In genomic region chr2:118459425-118459824, GRCh38 we compare ENCODE assay signal across 16 cellular contexts.
A peak's percentile ranks its signal among the peaks of the same experiment; 100 is the strongest.
DNase-seq lines count a peak whose midpoint lies in the region; TF ChIP-seq lines count a peak whose summit lies in the region.
"Had no signal": no experiment of that assay in that cellular context is flagged by ENCODE, and none has a peak within 500 bp of the region (broad histone marks: within the 10 kb centered on the region; RNA-seq: fewer than 3 reads in every experiment).

No MANE protein-coding gene starts in this region.

- H3K27ac ChIP-seq in Karpas-422 (ENCODE audit: low read length) (no peak overlapping the region), VCaP (no peak overlapping the region)
- no peak overlapping the region for H3K27ac ChIP-seq in CD4-positive, alpha-beta memory T cell (ENCODE audit: low read depth, low read length)

- no peak overlapping the region for H3K4me2 ChIP-seq in Karpas-422 (ENCODE audit: low read depth, low read length, poor library complexity, severe bottlenecking)

- TF ChIP-seq CTCF in Caco-2 (IDR thresholded peaks at IDR 0.05; ENCODE audit: insufficient read depth in 1 of 2, low read depth in 1 of 2, low read length in 1 of 2, severe bottlenecking in 1 of 2, unreplicated experiment in 1 of 2): peak; percentile 29 to 43
- TF ChIP-seq CTCF in VCaP (conservative IDR thresholded peaks at IDR 0.05): peak; percentile 26; the same call in 1 of the 2 replicates
- peak; percentile 31 for TF ChIP-seq CTCF in neural crest cell (conservative IDR thresholded peaks at IDR 0.05)
- TF ChIP-seq CTCF in foreskin fibroblast (IDR thresholded peaks at IDR 0.05; ENCODE audit: low read depth, low read length): no peak

- no peak overlapping the region for H3K27ac Mint-ChIP-seq in Caco-2 (ENCODE audit: unreplicated experiment)
- H3K27ac Mint-ChIP-seq in neural crest cell (ENCODE audit: unreplicated experiment): no peak overlapping the region
- H3K27ac Mint-ChIP-seq in CD4-positive, alpha-beta memory T cell: no peak overlapping the region

- H3K4me3 ChIP-seq in Caco-2 (ENCODE audit: low read depth, low read length) (no peak overlapping the region), Karpas-422 (ENCODE audit: low read length) (no peak overlapping the region), foreskin fibroblast (ENCODE audit: low read depth in 1 of 2, low read length in 2 of 2) (no peak overlapping the region)
- H3K4me3 ChIP-seq in CD4-positive, alpha-beta memory T cell (ENCODE audit: low read length in 2 of 2): no peak overlapping the region

- H3K36me3 ChIP-seq in Caco-2 (ENCODE audit: control insufficient read depth, insufficient read depth, low read length): no peaks in the 10 kb centered on the region
- H3K36me3 ChIP-seq in Karpas-422 (ENCODE audit: insufficient read depth, low read length): no peaks in the 10 kb centered on the region
- no peaks in the 10 kb centered on the region for H3K36me3 ChIP-seq in CD4-positive, alpha-beta memory T cell (ENCODE audit: insufficient read depth, low read length)

- no peaks in the 10 kb centered on the region for H3K79me2 ChIP-seq in Karpas-422 (ENCODE audit: low read length)

- no peaks in the 10 kb centered on the region for H3K27me3 ChIP-seq in Caco-2 (replicated peaks; ENCODE audit: control insufficient read depth, insufficient read depth, low read length)
- no peaks in the 10 kb centered on the region for H3K27me3 ChIP-seq in Karpas-422 (ENCODE audit: low read length)
- H3K27me3 ChIP-seq in CD4-positive, alpha-beta memory T cell (ENCODE audit: insufficient read depth, low read length): no peaks in the 10 kb centered on the region

- H3K4me1 ChIP-seq in Caco-2 (no peaks in the 10 kb centered on the region), Karpas-422 (ENCODE audit: low read length) (no peaks in the 10 kb centered on the region)
- no peaks in the 10 kb centered on the region for H3K4me1 ChIP-seq in CD4-positive, alpha-beta memory T cell (ENCODE audit: insufficient read depth, low read length)

- no peaks in the 10 kb centered on the region for H3K9me2 ChIP-seq in Karpas-422 (replicated peaks; ENCODE audit: insufficient read depth, low read length)

- no peaks in the 10 kb centered on the region for H3K9me3 Mint-ChIP-seq in Caco-2 (ENCODE audit: unreplicated experiment)
- no peaks in the 10 kb centered on the region for H3K9me3 Mint-ChIP-seq in neural crest cell
- peaks cover 0 to 2% (median 0%) of the 10 kb centered on the region in 8 donors for H3K9me3 Mint-ChIP-seq in CD4-positive, alpha-beta memory T cell

- peaks cover 25% of the 10 kb centered on the region for H3K27me3 Mint-ChIP-seq in Caco-2 (ENCODE audit: insufficient read depth, unreplicated experiment)
- peaks cover 37% of the 10 kb centered on the region for H3K27me3 Mint-ChIP-seq in neural crest cell (ENCODE audit: low read depth)
- peaks cover 8 to 16% of the 10 kb centered on the region in 2 donors for H3K27me3 Mint-ChIP-seq in CD4-positive, alpha-beta memory T cell

- CTCF ChIA-PET in Caco-2 (lab: Charles Lee): no interaction called here
- CTCF ChIA-PET in CD4-positive, alpha-beta memory T cell (lab: Charles Lee; ENCODE audit: partially characterized antibody): no interaction called here

- H3K9me3 ChIP-seq in Caco-2: no peaks in the 10 kb centered on the region
- no peaks in the 10 kb centered on the region for H3K9me3 ChIP-seq in Karpas-422 (ENCODE audit: low read length)
- H3K9me3 ChIP-seq in CD4-positive, alpha-beta memory T cell (ENCODE audit: control insufficient read depth in 1 of 2, low read length in 2 of 2): no peaks in the 10 kb centered on the region

- no peaks in the 10 kb centered on the region for H3K36me3 Mint-ChIP-seq in Caco-2 (ENCODE audit: insufficient read depth, unreplicated experiment)
- no peaks in the 10 kb centered on the region for H3K36me3 Mint-ChIP-seq in neural crest cell (ENCODE audit: low read depth)
- no peaks in the 10 kb centered on the region for H3K36me3 Mint-ChIP-seq in CD4-positive, alpha-beta memory T cell

- H2AFZ ChIP-seq in Karpas-422 (ENCODE audit: low read length): no peak overlapping the region

- BruUV-seq in Caco-2 (replicated peaks; lab: Mats Ljungman, UMichigan): no TSS peak

- no peak overlapping the region for H3K9ac ChIP-seq in Karpas-422 (ENCODE audit: low read length)

- intact Hi-C loops in Caco-2 (cut with micrococcal nuclease; ENCODE audit: unreplicated experiment) (no loop called here), head of caudate nucleus (cut with DNase I) (no loop called here)
- intact Hi-C loops in CD4-positive, alpha-beta memory T cell (cut with micrococcal nuclease): no loop called here

- no peaks in the 10 kb centered on the region for H3K4me1 Mint-ChIP-seq in Caco-2 (ENCODE audit: low read depth, unreplicated experiment)
- no peaks in the 10 kb centered on the region for H3K4me1 Mint-ChIP-seq in neural crest cell
- H3K4me1 Mint-ChIP-seq in CD4-positive, alpha-beta memory T cell: no peaks in the 10 kb centered on the region

- POLR2A ChIA-PET in Caco-2 (lab: Charles Lee): no interaction called here
- POLR2A ChIA-PET in CD4-positive, alpha-beta memory T cell (lab: Charles Lee; ENCODE audit: partially characterized antibody): no interaction called here

- DNase-seq in Caco-2 (no peak), Karpas-422 (peak; percentile 55), neural crest cell (ENCODE audit: low read depth, low spot score) (no peak), foreskin fibroblast (no peak), head of caudate nucleus (no peak), HT-29 (ENCODE audit: low spot score) (no peak)
- DNase-seq in CD4-positive, alpha-beta memory T cell: no peak
- DNase-seq: EL, H7, NCI-H1048, NCI-H1436 treated with DMSO at 0.1 percent for 48 hours, NCI-H2081, NCI-H510A treated with DMSO at 0.1 percent for 48 hours, NCI-H82, SHP77 had no signal

- no peaks in the 10 kb centered on the region for H4K20me1 ChIP-seq in Karpas-422 (ENCODE audit: insufficient read depth, low read depth, low read length)

- H3K4me3 Mint-ChIP-seq in Caco-2 (ENCODE audit: unreplicated experiment): no peak overlapping the region
- no peak overlapping the region for H3K4me3 Mint-ChIP-seq in neural crest cell
- no peak overlapping the region for H3K4me3 Mint-ChIP-seq in CD4-positive, alpha-beta memory T cell
